ENCODE assay signal across 8 cellular contexts in genomic region chr7:117871778-117872538, GRCh38. TPM values are rescaled to one million over a fixed set of nuclear protein-coding genes. Genes with fewer than 3 reads are reported as not detected.
DNase-seq lines count a peak whose midpoint lies in the region; ATAC-seq and TF ChIP-seq lines count a peak whose summit lies in the region.
"Had no signal": no experiment of that assay in that cellular context is flagged by ENCODE, and none has a peak within 500 bp of the region (broad histone marks: within the 10 kb centered on the region; RNA-seq: fewer than 3 reads in every experiment).

No MANE protein-coding gene starts in this region.

- peak; percentile 3 for ATAC-seq in left lobe of liver
- no peak for ATAC-seq in CD4-positive, alpha-beta T cell (ENCODE audit: poor library complexity)
- no peak for ATAC-seq in GM21619 (IDR thresholded peaks at IDR 0.05; ENCODE audit: unreplicated experiment)

- POLR2A ChIA-PET in CD4-positive, alpha-beta T cell (lab: Charles Lee): no interaction called here

- no peaks in the 10 kb centered on the region for H3K36me3 Mint-ChIP-seq in CD4-positive, alpha-beta T cell (ENCODE audit: low read depth)

- H3K4me1 Mint-ChIP-seq in CD4-positive, alpha-beta T cell (ENCODE audit: low read depth): peaks cover 10% of the 10 kb centered on the region

- no peak for TF ChIP-seq CTCF in CD4-positive, alpha-beta T cell (IDR thresholded peaks at IDR 0.05)

- no peak overlapping the region for H3K27ac Mint-ChIP-seq in CD4-positive, alpha-beta T cell

- H3K27ac ChIP-seq in substantia nigra (ENCODE audit: low read depth, low read length, poor library complexity, severe bottlenecking): peak overlapping the region; percentile 98
- H3K27ac ChIP-seq in CD4-positive, alpha-beta T cell (ENCODE audit: low read depth, low read length): no peak overlapping the region

- H3K9me3 Mint-ChIP-seq in CD4-positive, alpha-beta T cell: no peaks in the 10 kb centered on the region

- CTCF ChIA-PET in CD4-positive, alpha-beta T cell (lab: Charles Lee): no interaction called here

- H3K27me3 Mint-ChIP-seq in CD4-positive, alpha-beta T cell: peaks cover 54% of the 10 kb centered on the region

- peak; percentile 7 for DNase-seq in M059J (ENCODE audit: low read depth)
- peak; percentile 65 for DNase-seq in cerebellar cortex (ENCODE audit: low spot score)
- DNase-seq in left lobe of liver (ENCODE audit: low spot score): no peak
- peak in 41 of 49 donors; percentile 6 to 78 (median 40) for DNase-seq in substantia nigra (lab: John Stamatoyannopoulos, UW)
- DNase-seq in NCI-H2081 treated with DMSO at 0.1 percent for 48 hours (lab: John Stamatoyannopoulos, UW): no peak
- DNase-seq in CD4-positive, alpha-beta T cell: no peak

- intact Hi-C loops in CD4-positive, alpha-beta T cell (cut with DNase I, micrococcal nuclease): no loop called here

- H3K9me3 ChIP-seq in CD4-positive, alpha-beta T cell (ENCODE audit: control insufficient read depth, low read length): no peaks in the 10 kb centered on the region

- H3K27me3 ChIP-seq in CD4-positive, alpha-beta T cell (ENCODE audit: control insufficient read depth, insufficient read depth, low read length): peaks cover 41% of the 10 kb centered on the region

- no peak overlapping the region for H3K4me3 Mint-ChIP-seq in CD4-positive, alpha-beta T cell

RNA-seq across cellular contexts. Expression of gene CTTNBP2, which starts 1.3 kb away (rescaled TPM):
- 0.39 and 0.59 TPM in 2 replicates for total RNA-seq in M059J (2014; rRNA removed; shearing (Covaris generic))
- total RNA-seq in left lobe of liver: 1.9 TPM
- not detected for total RNA-seq in CD4-positive, alpha-beta T cell
- total RNA-seq: pulmonary artery endothelial cell had no signal

Comparison
In these comparisons a context has a peak if more than half of its experiments do, and no peak if none do; other contexts are left out.
1. DNase-seq: peak in M059J (single experiment), cerebellar cortex (single experiment) and substantia nigra (41 of 49); none in left lobe of liver (single experiment), NCI-H2081 treated with DMSO at 0.1 percent for 48 hours (single experiment) and CD4-positive, alpha-beta T cell (0 of 10).